In the genomic region with DNA sequence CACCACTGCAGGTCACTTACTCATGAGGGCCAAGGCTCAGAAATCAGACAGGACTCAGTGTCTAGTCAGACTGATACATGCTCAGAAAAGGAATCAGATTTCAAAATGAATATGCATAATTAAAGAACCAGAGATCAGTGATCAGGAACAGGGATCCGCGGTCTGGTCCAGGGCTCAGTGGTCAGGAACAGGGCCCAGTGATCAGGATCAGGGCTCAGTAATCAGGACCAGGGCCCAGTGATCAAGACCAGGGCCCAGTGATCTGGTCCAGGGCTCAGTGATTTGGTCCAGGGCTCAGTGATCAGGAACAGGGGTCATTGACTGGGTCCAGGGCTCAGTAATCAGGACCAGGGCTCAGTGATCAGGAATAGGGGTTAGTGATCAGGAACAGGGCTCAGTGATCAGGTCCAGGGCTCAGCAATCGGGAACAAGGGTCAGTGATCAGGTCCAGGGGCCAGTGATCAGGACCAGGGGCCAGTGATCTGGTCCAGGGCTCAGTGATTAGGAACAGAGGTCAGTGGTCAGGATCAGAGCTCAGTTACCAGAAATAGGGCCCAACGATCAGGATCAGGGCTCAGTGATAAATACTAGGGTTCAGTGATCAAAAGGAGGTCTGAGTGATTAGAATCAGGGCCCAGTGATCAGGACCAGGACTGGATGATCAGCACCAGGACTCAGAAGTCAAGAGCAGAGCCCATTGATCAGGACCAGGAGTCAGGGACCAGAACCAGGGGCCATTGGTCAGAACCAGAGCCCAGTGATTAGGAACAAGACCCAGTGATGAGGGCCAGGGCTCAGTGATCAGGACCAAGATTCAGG, we compare ENCODE assay signal across 19 cellular contexts.
DNase-seq lines count a peak whose midpoint lies in the region; ATAC-seq and TF ChIP-seq lines count a peak whose summit lies in the region.
"Had no signal": no experiment of that assay in that cellular context is flagged by ENCODE, and none has a peak within 500 bp of the region (broad histone marks: within the 10 kb centered on the region; RNA-seq: fewer than 3 reads in every experiment).

No MANE protein-coding gene starts in this region.

- no peak overlapping the region for H3K4me3 ChIP-seq in KMS-11 (IDR thresholded peaks at IDR 0.05; ENCODE audit: insufficient read depth, low read depth, low read length)
- H3K4me3 ChIP-seq: smooth muscle cell had no signal

- H3K4me3 Mint-ChIP-seq in activated T-cell treated with anti-CD3 and anti-CD28 coated beads, Interleukin-2, amount 50 U/mL, for 24 hours: no peak overlapping the region
- no peak overlapping the region for H3K4me3 Mint-ChIP-seq in activated naive CD8-positive, alpha-beta T cell treated with anti-CD3 and anti-CD28 coated beads for 36 hours
- peak overlapping the region; percentile 71 to 74 for H3K4me3 Mint-ChIP-seq in stimulated activated naive B cell treated with anti-CD40 and anti-IgM and Interleukin-4, amounts not matched to agents 10 μg/mL and 1 μg/mL and 100 μg/mL, for 72 hours
- H3K4me3 Mint-ChIP-seq: CD4-positive, alpha-beta memory T cell; T-cell; WTC11 had no signal

- no peaks in the 10 kb centered on the region for H4K20me1 ChIP-seq in KMS-11 (ENCODE audit: insufficient read depth)

- H3K27ac Mint-ChIP-seq in activated T-cell treated with anti-CD3 and anti-CD28 coated beads, Interleukin-2, amount 50 U/mL, for 24 hours: peak overlapping the region; percentile 75
- peak overlapping the region; percentile 30 for H3K27ac Mint-ChIP-seq in activated naive CD8-positive, alpha-beta T cell treated with anti-CD3 and anti-CD28 coated beads for 36 hours
- H3K27ac Mint-ChIP-seq in stimulated activated naive B cell treated with anti-CD40 and anti-IgM and Interleukin-4, amounts not matched to agents 10 μg/mL and 1 μg/mL and 100 μg/mL, for 72 hours: peak overlapping the region; percentile 96
- H3K27ac Mint-ChIP-seq: WTC11 had no signal

- H3K27me3 Mint-ChIP-seq in activated T-cell treated with anti-CD3 and anti-CD28 coated beads, Interleukin-2, amount 50 U/mL, for 24 hours: no peaks in the 10 kb centered on the region
- H3K27me3 Mint-ChIP-seq in activated naive CD8-positive, alpha-beta T cell treated with anti-CD3 and anti-CD28 coated beads for 36 hours: no peaks in the 10 kb centered on the region
- no peaks in the 10 kb centered on the region for H3K27me3 Mint-ChIP-seq in stimulated activated naive B cell treated with anti-CD40 and anti-IgM and Interleukin-4, amounts not matched to agents 10 μg/mL and 1 μg/mL and 100 μg/mL, for 72 hours

- H3K36me3 ChIP-seq in KMS-11 (ENCODE audit: insufficient read depth): no peaks in the 10 kb centered on the region

- H3K36me3 Mint-ChIP-seq in activated T-cell treated with anti-CD3 and anti-CD28 coated beads, Interleukin-2, amount 50 U/mL, for 24 hours (ENCODE audit: low read depth): no peaks in the 10 kb centered on the region
- no peaks in the 10 kb centered on the region for H3K36me3 Mint-ChIP-seq in activated naive CD8-positive, alpha-beta T cell treated with anti-CD3 and anti-CD28 coated beads for 36 hours
- H3K36me3 Mint-ChIP-seq in stimulated activated naive B cell treated with anti-CD40 and anti-IgM and Interleukin-4, amounts not matched to agents 10 μg/mL and 1 μg/mL and 100 μg/mL, for 72 hours: peaks cover 6 to 19% of the 10 kb centered on the region in 2 donors
- H3K36me3 Mint-ChIP-seq: CD4-positive, alpha-beta memory T cell; T-cell had no signal

- no peaks in the 10 kb centered on the region for H3K27me3 ChIP-seq in KMS-11 (ENCODE audit: insufficient read depth, low read depth)

- H3K4me1 ChIP-seq in KMS-11 (ENCODE audit: low read depth, poor library complexity, severe bottlenecking): peaks cover 38% of the 10 kb centered on the region

- ATAC-seq in stimulated activated naive B cell treated with anti-CD40 and anti-IgM and Interleukin-4, amounts not matched to agents 10 μg/mL and 1 μg/mL and 100 μg/mL, for 72 hours (replicated peaks): peak in 1 of 2 donors; percentile 7
- no peak for ATAC-seq in HG02623 (IDR thresholded peaks at IDR 0.05; ENCODE audit: unreplicated experiment)
- ATAC-seq: T-cell, WTC11 had no signal

- peaks cover 4% of the 10 kb centered on the region for H3K4me1 Mint-ChIP-seq in activated T-cell treated with anti-CD3 and anti-CD28 coated beads, Interleukin-2, amount 50 U/mL, for 24 hours (ENCODE audit: low read depth)
- no peaks in the 10 kb centered on the region for H3K4me1 Mint-ChIP-seq in activated naive CD8-positive, alpha-beta T cell treated with anti-CD3 and anti-CD28 coated beads for 36 hours
- H3K4me1 Mint-ChIP-seq in stimulated activated naive B cell treated with anti-CD40 and anti-IgM and Interleukin-4, amounts not matched to agents 10 μg/mL and 1 μg/mL and 100 μg/mL, for 72 hours: peaks cover 53 to 63% of the 10 kb centered on the region in 2 donors
- H3K4me1 Mint-ChIP-seq: WTC11 had no signal

- no peaks in the 10 kb centered on the region for H3K79me2 ChIP-seq in KMS-11 (ENCODE audit: insufficient read depth, low read depth)

- peak overlapping the region; percentile 91 for H3K27ac ChIP-seq in KMS-11

- H3K9ac ChIP-seq in KMS-11: peak overlapping the region; percentile 36; the same call in 1 of the 2 replicates

- peak overlapping the region; percentile 44; the same call in 1 of the 2 replicates for H3K4me2 ChIP-seq in KMS-11
- H3K4me2 ChIP-seq: smooth muscle cell had no signal

- no peak for TF ChIP-seq CTCF in KMS-11 (conservative IDR thresholded peaks at IDR 0.05; ENCODE audit: low read depth, low read length)

- no peaks in the 10 kb centered on the region for H3K9me3 Mint-ChIP-seq in activated T-cell treated with anti-CD3 and anti-CD28 coated beads, Interleukin-2, amount 50 U/mL, for 24 hours
- no peaks in the 10 kb centered on the region for H3K9me3 Mint-ChIP-seq in activated naive CD8-positive, alpha-beta T cell treated with anti-CD3 and anti-CD28 coated beads for 36 hours
- peaks cover 3 to 8% of the 10 kb centered on the region in 2 donors for H3K9me3 Mint-ChIP-seq in stimulated activated naive B cell treated with anti-CD40 and anti-IgM and Interleukin-4, amounts not matched to agents 10 μg/mL and 1 μg/mL and 100 μg/mL, for 72 hours
- H3K9me3 Mint-ChIP-seq: CD4-positive, alpha-beta memory T cell; T-cell had no signal

- peak; percentile 2 for DNase-seq in activated T-cell treated with anti-CD3 and anti-CD28 coated beads, Interleukin-2, amount 50 U/mL, for 24 hours
- DNase-seq in activated T-cell treated with anti-CD3 and anti-CD28 coated beads for 4 hours: no peak
- no peak for DNase-seq in activated naive CD8-positive, alpha-beta T cell treated with anti-CD3 and anti-CD28 coated beads for 36 hours
- no peak for DNase-seq in stimulated activated naive B cell treated with anti-CD40 and anti-IgM and Interleukin-4, amounts not matched to agents 10 μg/mL and 1 μg/mL and 100 μg/mL, for 72 hours
- DNase-seq in NCI-H146 (lab: John Stamatoyannopoulos, UW): no peak
- DNase-seq in NCI-H2029 treated with DMSO at 0.1 percent for 48 hours (lab: John Stamatoyannopoulos, UW): no peak
- DNase-seq: activated naive CD4-positive, alpha-beta T cell treated with anti-CD3 and anti-CD28 coated beads, Interleukin-2, amount 50 U/mL, for 16 hours; CD4-positive, alpha-beta memory T cell; effector memory CD4-positive, alpha-beta T cell; GOT3; NCI-H1048; NCI-H2081 treated with DMSO at 0.1 percent for 48 hours; SHP77; stimulated activated CD4-positive, alpha-beta T cell treated with anti-CD3 and anti-CD28 coated beads, Interleukin-4, amount 100 ng/mL, for 24 hours had no signal

- H2AFZ ChIP-seq in KMS-11 (ENCODE audit: low read depth): no peak overlapping the region

Comparison
In these comparisons a context has a peak if more than half of its experiments do, and no peak if none do; other contexts are left out.
1. H3K27ac Mint-ChIP-seq: peak in every context shown above with its lines; median percentile 96 in stimulated activated naive B cell treated with anti-CD40 and anti-IgM and Interleukin-4, amounts not matched to agents 10 μg/mL and 1 μg/mL and 100 μg/mL, for 72 hours; 75 in activated T-cell treated with anti-CD3 and anti-CD28 coated beads, Interleukin-2, amount 50 U/mL, for 24 hours; 30 in activated naive CD8-positive, alpha-beta T cell treated with anti-CD3 and anti-CD28 coated beads for 36 hours.
2. H3K4me3 Mint-ChIP-seq: peak in stimulated activated naive B cell treated with anti-CD40 and anti-IgM and Interleukin-4, amounts not matched to agents 10 μg/mL and 1 μg/mL and 100 μg/mL, for 72 hours (2 of 2); none in activated T-cell treated with anti-CD3 and anti-CD28 coated beads, Interleukin-2, amount 50 U/mL, for 24 hours (single experiment) and activated naive CD8-positive, alpha-beta T cell treated with anti-CD3 and anti-CD28 coated beads for 36 hours (single experiment).